In genomic region chr14:69877492-69877891, GRCh38 we compare ENCODE assay signal across 10 cellular contexts. TPM values are rescaled to one million over a fixed set of nuclear protein-coding genes. Genes with fewer than 3 reads are reported as not detected.
DNase-seq lines count a peak whose midpoint lies in the region; ATAC-seq, FAIRE-seq and TF ChIP-seq lines count a peak whose summit lies in the region.
"Had no signal": no experiment of that assay in that cellular context is flagged by ENCODE, and none has a peak within 500 bp of the region (broad histone marks: within the 10 kb centered on the region; RNA-seq: fewer than 3 reads in every experiment).

No MANE protein-coding gene starts in this region.

- SMC1A ChIA-PET in GM12878 (lab: Charles Lee; ENCODE audit: uncharacterized antibody, unreplicated experiment), result interaction anchor here (0.5 to 1.9 kb wide), 7 partner anchors 16 to 342 kb away, joined by 3 to 13 read pairs (median 4); no protein-coding TSS in a partner anchor

- no peaks in the 10 kb centered on the region for H3K9me3 ChIP-seq in DND-41 (ENCODE audit: insufficient read depth, low read length, severe bottlenecking)
- no peaks in the 10 kb centered on the region for H3K9me3 ChIP-seq in GM12878 (replicated peaks; ENCODE audit: control insufficient read depth, insufficient read depth, low read length)
- no peaks in the 10 kb centered on the region for H3K9me3 ChIP-seq in mucosa of descending colon

- no TSS peak for BruUV-seq in GM12878 (replicated peaks; lab: Mats Ljungman, UMichigan)

- TF ChIP-seq CTCF in DND-41 (IDR thresholded peaks at IDR 0.05; ENCODE audit: borderline replicate concordance, extremely low read depth, low read length, poor library complexity, severe bottlenecking), result peak; percentile 53
- peak; percentile 38 to 53 (median 51); a peak in 5 of 6 replicates for TF ChIP-seq CTCF in GM12878 (IDR thresholded peaks at IDR 0.05 in 2 of 3, conservative IDR thresholded peaks at IDR 0.05 in 1 of 3; ENCODE audit: control insufficient read depth in 2 of 3, extremely low read depth in 1 of 3, insufficient read depth in 1 of 3, low read depth in 3 of 3, low read length in 3 of 3)
- TF ChIP-seq CTCF in mucosa of descending colon (IDR thresholded peaks at IDR 0.05), result no peak

- 0% methylated on average over 2 of the region's 2 CpGs for WGBS in GM12878 (ENCODE audit: insufficient coverage, insufficient replicate concordance, low lambda C conversion rate, missing lambda C conversion rate)

- TF ChIP-seq POLR2A in GM12878 (IDR thresholded peaks at IDR 0.05; ENCODE audit: low read depth, low read length), result no peak

- TF ChIP-seq RAD21 in GM12878 (IDR thresholded peaks at IDR 0.05; ENCODE audit: insufficient read depth, low read depth, low read length), result peak; percentile 53

- in situ Hi-C loops in GM12878 (cut with MboI), result no loop called here

- H3K4me3 ChIP-seq in DND-41 (ENCODE audit: low read depth in 1 of 2, low read length in 2 of 2) (no peak overlapping the region), GM12878 (no peak overlapping the region), mucosa of descending colon (no peak overlapping the region)

- no peak for FAIRE-seq in GM12878 (lab: Jason Lieb, UNC)

- intact Hi-C loops in GM12878 (cut with micrococcal nuclease; ENCODE audit: unreplicated experiment) (loop anchor here (1.0 to 5.0 kb wide), 2 partner anchors 135 to 150 kb away; no protein-coding TSS in a partner anchor), mucosa of descending colon (cut with DNase I, micrococcal nuclease) (no loop called here)

- CTCF ChIA-PET in GM12878 (lab: Yijun Ruan, JAX), result interaction anchor here (0.8 to 4.0 kb wide), 13 partner anchors 13 to 482 kb away, joined by 3 to 43 read pairs (median 4); partner anchors contain the start of gene COX16

- H2AFZ ChIP-seq in DND-41 (ENCODE audit: low read depth, low read length) (peak overlapping the region; percentile 4; the same call in 1 of the 2 replicates), GM12878 (ENCODE audit: control insufficient read depth, low read depth, low read length) (no peak overlapping the region)
- H2AFZ ChIP-seq: parathyroid adenoma had no signal

- POLR2A ChIA-PET in GM12878 (lab: Charles Lee), result no interaction called here

- H3K36me3 ChIP-seq in DND-41 (ENCODE audit: insufficient read depth, low read length) (no peaks in the 10 kb centered on the region), GM12878 (ENCODE audit: control insufficient read depth in 2 of 2, insufficient read depth in 2 of 2, low read length in 1 of 2) (no peaks in the 10 kb centered on the region), mucosa of descending colon (ENCODE audit: low read depth) (no peaks in the 10 kb centered on the region)

- H3K27ac ChIP-seq in DND-41 (ENCODE audit: low read length), result no peak overlapping the region
- H3K27ac ChIP-seq in GM12878 (ENCODE audit: control insufficient read depth, insufficient read depth), result no peak overlapping the region
- H3K27ac ChIP-seq: parathyroid adenoma had no signal

- peaks cover 3% of the 10 kb centered on the region for H3K27me3 ChIP-seq in DND-41 (ENCODE audit: insufficient read depth, low read length, poor library complexity)
- peaks cover 8 to 10% of the 10 kb centered on the region in 2 experiments for H3K27me3 ChIP-seq in GM12878 (replicated peaks in 1 of 2; ENCODE audit: control insufficient read depth in 2 of 2, insufficient read depth in 2 of 2, low read length in 1 of 2)

- TF ChIP-seq EP300 in GM12878 (IDR thresholded peaks at IDR 0.05; ENCODE audit: borderline replicate concordance in 1 of 2, control insufficient read depth in 1 of 2, low read depth in 2 of 2, low read length in 2 of 2), result no peak

- no peak for DNase-seq in DND-41
- DNase-seq in M059J (ENCODE audit: low read depth), result peak; percentile 11
- no peak for DNase-seq in GM12878 (ENCODE audit: low read depth, low spot score)
- DNase-seq in mucosa of descending colon, result no peak
- no peak for DNase-seq in stimulated activated CD4-positive, alpha-beta T cell treated with anti-CD3 and anti-CD28 coated beads, Interleukin-4, amount 100 ng/mL, for 4 hours
- no peak for DNase-seq in activated CD4-positive, alpha-beta T cell treated with anti-CD3 and anti-CD28 coated beads, Interleukin-2, amount 50 U/mL, for 1 hour

- H3K79me2 ChIP-seq in DND-41 (ENCODE audit: insufficient read depth, low read length) (no peaks in the 10 kb centered on the region), GM12878 (ENCODE audit: control insufficient read depth, insufficient read depth, low read length) (no peaks in the 10 kb centered on the region)
- H3K79me2 ChIP-seq: parathyroid adenoma had no signal

- RAD21 ChIA-PET in GM12878 (lab: Charles Lee; ENCODE audit: unreplicated experiment), result interaction anchor here (0.6 to 1.5 kb wide), 4 partner anchors 59 to 150 kb away, joined by 3 to 11 read pairs (median 4); no protein-coding TSS in a partner anchor

- no peak overlapping the region for H3K9ac ChIP-seq in DND-41 (ENCODE audit: low read depth, low read length)
- no peak overlapping the region for H3K9ac ChIP-seq in GM12878 (ENCODE audit: control insufficient read depth, insufficient read depth, low read length)
- H3K9ac ChIP-seq: parathyroid adenoma had no signal

- H3K4me1 ChIP-seq in DND-41 (ENCODE audit: insufficient read depth, low read length) (no peaks in the 10 kb centered on the region), GM12878 (ENCODE audit: control insufficient read depth, insufficient read depth, low read length) (no peaks in the 10 kb centered on the region), mucosa of descending colon (ENCODE audit: low read depth) (no peaks in the 10 kb centered on the region)
- H3K4me1 ChIP-seq: parathyroid adenoma had no signal

- ATAC-seq in DND-41 (ENCODE audit: insufficient read depth, low read depth) (no peak), GM12878 (peak; percentile 68), mucosa of descending colon (peak; percentile 31), GM21526 (IDR thresholded peaks at IDR 0.05; ENCODE audit: low FRiP score, unreplicated experiment) (no peak), GM18502 (IDR thresholded peaks at IDR 0.05; ENCODE audit: poor library complexity, unreplicated experiment) (no peak)

- H3K4me2 ChIP-seq in DND-41 (ENCODE audit: insufficient read depth, low read length), result no peak overlapping the region
- H3K4me2 ChIP-seq in GM12878 (ENCODE audit: control insufficient read depth, insufficient read depth), result no peak overlapping the region

- H4K20me1 ChIP-seq in DND-41 (ENCODE audit: insufficient read depth, low read length) (no peaks in the 10 kb centered on the region), GM12878 (ENCODE audit: control insufficient read depth, insufficient read depth) (no peaks in the 10 kb centered on the region)

TF ChIP-seq in GM12878, 131 proteins besides CTCF, POLR2A, EP300 and RAD21:
- TF ChIP-seq SMC3 (IDR thresholded peaks at IDR 0.05; ENCODE audit: borderline replicate concordance, low read length) (peak; percentile 39; the same call in 1 of the 2 replicates), USF2 (IDR thresholded peaks at IDR 0.05; ENCODE audit: borderline replicate concordance, low read depth, low read length) (no peak), ZNF217 (IDR thresholded peaks at IDR 0.05) (no peak)

RNA-seq across cellular contexts. Expression of gene SMOC1, which starts 1.7 kb away (rescaled TPM):
- 0.05 TPM in 1 of 2 replicates, not detected in the other for total RNA-seq in M059J (2014; rRNA removed; shearing (Covaris generic))
- not detected in 2 replicates for total RNA-seq in GM12878 (2013; cell fraction: nucleolus; rRNA removed)
- not detected in 2 replicates for total RNA-seq in GM12878 (2014; rRNA removed)
- not detected in 2 replicates for total RNA-seq in GM12878 (2014; rRNA removed; fragmentation: Illumina TruSeq; extraction: Trizol)
- 0.26 TPM in 1 of 2 replicates, not detected in the other for total RNA-seq in GM12878 (2021)
- not detected for polyA plus RNA-seq in GM12878 (2011; ENCODE audit: low read depth)
- 0.03 TPM in 1 of 2 replicates, not detected in the other for polyA plus RNA-seq in GM12878 (2011; rRNA removed)
- 0.03 and 0.04 TPM in 2 replicates for polyA plus RNA-seq in GM12878 (2011; cell fraction: cytosol; rRNA removed)
- 0.03 and 0.06 TPM in 2 replicates for polyA plus RNA-seq in GM12878 (2011; cell fraction: nucleus; rRNA removed)
- 0.14 and 0.32 TPM in 2 replicates for polyA plus RNA-seq in GM12878 (2012)
- not detected in 2 replicates for polyA plus RNA-seq in GM12878 (2014; fragmentation: Illumina TruSeq; extraction: Trizol)
- not detected for polyA plus RNA-seq in GM12878 (2014; fragmentation: Nextera tagmentation; extraction: Ambion mirVana)
- polyA plus RNA-seq in GM12878 (2014; rRNA removed), result 0.03 TPM in 1 of 2 replicates, not detected in the other
- polyA plus RNA-seq in GM12878 (2016; fragmentation: Nextera tagmentation; extraction: Ambion mirVana), result under 1 TPM in 1 of 2 experiments, not detected in 1; 0.14 TPM
- not detected in 2 replicates for polyA minus RNA-seq in GM12878 (2011; rRNA and poly(A)+ RNA removed)
- 2.4 and 7.9 TPM in 2 replicates for polyA minus RNA-seq in GM12878 (2011; cell fraction: cytosol; rRNA and poly(A)+ RNA removed)
- 0.12 and 0.96 TPM in 2 replicates for polyA minus RNA-seq in GM12878 (2011; cell fraction: nucleus; rRNA and poly(A)+ RNA removed)
- total RNA-seq in mucosa of descending colon, result 1 to 10 TPM; 1.2 to 2.0 (median 1.7) TPM
- total RNA-seq: activated naive CD4-positive, alpha-beta T cell treated with anti-CD3 and anti-CD28 coated beads, Interleukin-2, amount 50 U/mL, for 72 hours had no signal

Comparison
In these comparisons a context has a peak if more than half of its experiments do, and no peak if none do; other contexts are left out.
1. ATAC-seq: peak in GM12878 (single experiment) and mucosa of descending colon (single experiment); none in DND-41 (single experiment), GM21526 (single experiment) and GM18502 (single experiment).